Comparison of ENCODE assay signal across 8 cellular contexts in genomic region chr14:88825078-88825458, GRCh38. TPM values are rescaled to one million over a fixed set of nuclear protein-coding genes. Genes with fewer than 3 reads are reported as not detected.
DNase-seq lines count a peak whose midpoint lies in the region; ATAC-seq and TF ChIP-seq lines count a peak whose summit lies in the region.

No MANE protein-coding gene starts in this region.

- peaks cover 31% of the 10 kb centered on the region for H3K4me1 Mint-ChIP-seq in osteocyte (ENCODE audit: unreplicated experiment)

- H3K4me3 ChIP-seq in GM12875 (ENCODE audit: low read depth, low read length) (peak overlapping the region; percentile 82), epithelial cell of esophagus (ENCODE audit: low read length) (peak overlapping the region; percentile 77)

- no peak for TF ChIP-seq CTCF in GM12875 (IDR thresholded peaks at IDR 0.05; ENCODE audit: borderline replicate concordance, insufficient read depth, low read depth, low read length)
- TF ChIP-seq CTCF in epithelial cell of esophagus (IDR thresholded peaks at IDR 0.05; ENCODE audit: insufficient read depth, low read depth, low read length, missing control alignments): no peak
- TF ChIP-seq CTCF in osteocyte (IDR thresholded peaks at IDR 0.05): no peak

- H3K36me3 Mint-ChIP-seq in osteocyte (ENCODE audit: unreplicated experiment): no peaks in the 10 kb centered on the region

- peak; percentile 35 for DNase-seq in RPMI7951 (ENCODE audit: low read depth)
- DNase-seq in epithelial cell of esophagus (ENCODE audit: low read depth): peak; percentile 16
- no peak for DNase-seq in osteocyte (ENCODE audit: extremely low spot score, unreplicated experiment)
- DNase-seq in epidermal melanocyte (ENCODE audit: insufficient read length, low spot score): no peak
- no peak for DNase-seq in hippocampal formation (lab: John Stamatoyannopoulos, UW)
- DNase-seq in NCI-H2029 (lab: John Stamatoyannopoulos, UW): no peak

- ATAC-seq in GM18498 (IDR thresholded peaks at IDR 0.05; ENCODE audit: unreplicated experiment): no peak

- H3K27ac Mint-ChIP-seq in osteocyte (ENCODE audit: unreplicated experiment): peak overlapping the region; percentile 99

- H3K9me3 Mint-ChIP-seq in osteocyte (ENCODE audit: unreplicated experiment): no peaks in the 10 kb centered on the region

- H3K4me3 Mint-ChIP-seq in osteocyte (ENCODE audit: unreplicated experiment): peak overlapping the region; percentile 85

- H3K27me3 Mint-ChIP-seq in osteocyte (ENCODE audit: unreplicated experiment): peaks cover 9% of the 10 kb centered on the region

RNA-seq across cellular contexts. Expression of gene TTC8, which starts 0.6 kb away (rescaled TPM):
- 33.0 and 41.7 TPM in 2 replicates for total RNA-seq in RPMI7951 (2014; rRNA removed; shearing (Covaris generic))
- 23.6 and 26.8 TPM in 2 replicates for total RNA-seq in osteocyte

RNA-seq across cellular contexts. Expression of gene EML5, which starts 32.3 kb away (rescaled TPM):
- total RNA-seq in RPMI7951 (2014; rRNA removed; shearing (Covaris generic)): 3.1 and 3.9 TPM in 2 replicates
- 0.18 and 0.19 TPM in 2 replicates for total RNA-seq in osteocyte

Comparison
In these comparisons a context has a peak if more than half of its experiments do, and no peak if none do; other contexts are left out.
1. DNase-seq: peak in RPMI7951 (single experiment) and epithelial cell of esophagus (single experiment); none in osteocyte (single experiment), epidermal melanocyte (single experiment), hippocampal formation (0 of 2) and NCI-H2029 (single experiment).